19 cellular contexts compared by ENCODE assay signal in genomic region chr10:84427903-84428650, GRCh38.
DNase-seq lines count a peak whose midpoint lies in the region; ATAC-seq and TF ChIP-seq lines count a peak whose summit lies in the region.
"Had no signal": no experiment of that assay in that cellular context is flagged by ENCODE, and none has a peak within 500 bp of the region (broad histone marks: within the 10 kb centered on the region; RNA-seq: fewer than 3 reads in every experiment).

No MANE protein-coding gene starts in this region.

- H3K27ac ChIP-seq in heart left ventricle (peak overlapping the region in 10 of 12 donors; percentile 10 to 84 (median 35)), stomach (peak overlapping the region in 4 of 5 donors; percentile 6 to 86 (median 60))
- H3K27ac ChIP-seq: A549, C4-2B had no signal

- TF ChIP-seq CTCF in heart left ventricle (IDR thresholded peaks at IDR 0.05) (no peak), stomach (IDR thresholded peaks at IDR 0.05) (no peak), mesothelial cell of epicardium (IDR thresholded peaks at IDR 0.05; ENCODE audit: unreplicated experiment) (no peak)

- ATAC-seq in T-helper 17 cell (no peak), heart left ventricle (peak in 1 of 4 donors; percentile 47)
- ATAC-seq: A549; activated CD4-positive, CD25-positive, alpha-beta regulatory T cell treated with anti-CD3 and anti-CD28 coated beads, Interleukin-2, amount 50 U/mL, for 24 hours; activated CD8-positive, alpha-beta memory T cell treated with anti-CD3 and anti-CD28 coated beads, Interleukin-2, amount 10 ng/mL, durations not matched to agents 7 days and 5 days; gastroesophageal sphincter had no signal

- TF ChIP-seq EP300 in stomach (IDR thresholded peaks at IDR 0.05) = no peak

- TF ChIP-seq POLR2A in heart left ventricle (IDR thresholded peaks at IDR 0.05) (no peak), stomach (IDR thresholded peaks at IDR 0.05) (no peak)

- H3K27ac Mint-ChIP-seq in activated naive CD8-positive, alpha-beta T cell = peak overlapping the region; percentile 4
- no peak overlapping the region for H3K27ac Mint-ChIP-seq in activated naive CD8-positive, alpha-beta T cell treated with anti-CD3 and anti-CD28 coated beads for 36 hours
- H3K27ac Mint-ChIP-seq in T-helper 17 cell (peak overlapping the region; percentile 49), mesothelial cell of epicardium (no peak overlapping the region)
- H3K27ac Mint-ChIP-seq: activated CD8-positive, alpha-beta memory T cell treated with anti-CD3 and anti-CD28 coated beads, Interleukin-2, amount 10 ng/mL, durations not matched to agents 7 days and 5 days had no signal

- H3K27me3 ChIP-seq in heart left ventricle (no peaks in the 10 kb centered on the region), stomach (no peaks in the 10 kb centered on the region)
- H3K27me3 ChIP-seq: gastroesophageal sphincter, tibial nerve had no signal

- no peak for DNase-seq in activated naive CD8-positive, alpha-beta T cell treated with anti-CD3 and anti-CD28 coated beads for 36 hours
- DNase-seq in T-helper 17 cell = no peak
- DNase-seq in heart left ventricle = peak in 1 of 5 donors; percentile 29
- peak; percentile 34 for DNase-seq in stomach
- DNase-seq in NCI-H82 treated with DMSO at 0.1 percent for 48 hours (lab: John Stamatoyannopoulos, UW; ENCODE audit: unreplicated experiment) = no peak
- DNase-seq in NK-92 (lab: John Stamatoyannopoulos, UW; ENCODE audit: unreplicated experiment) = no peak
- no peak for DNase-seq in mesothelial cell of epicardium (ENCODE audit: low spot score in 2 of 2, unreplicated experiment in 2 of 2)
- DNase-seq: activated CD8-positive, alpha-beta memory T cell treated with anti-CD3 and anti-CD28 coated beads, Interleukin-2, amount 10 ng/mL, durations not matched to agents 7 days and 5 days; activated naive CD4-positive, alpha-beta T cell; KBM-7; NCI-H1105 treated with DMSO at 0.1 percent for 48 hours; NCI-H526 treated with DMSO at 0.1 percent for 48 hours; RPMI8226 had no signal

- intact Hi-C loops in heart left ventricle (cut with DNase I) (loop anchor here in 1 of 10 donors (5.0 kb wide), 1 partner anchor 109 kb away; no protein-coding TSS in a partner anchor), stomach (cut with DNase I; ENCODE audit: low total_unique reads) (no loop called here)

- no peaks in the 10 kb centered on the region for H3K9me3 ChIP-seq in T-helper 17 cell (ENCODE audit: control insufficient read depth, low read length, poor library complexity, severe bottlenecking)
- H3K9me3 ChIP-seq in heart left ventricle = no peaks in the 10 kb centered on the region
- no peaks in the 10 kb centered on the region for H3K9me3 ChIP-seq in stomach
- H3K9me3 ChIP-seq: A549, gastroesophageal sphincter, tibial nerve had no signal

- H3K36me3 Mint-ChIP-seq in activated naive CD8-positive, alpha-beta T cell = peaks cover 18% of the 10 kb centered on the region
- peaks cover 21% of the 10 kb centered on the region for H3K36me3 Mint-ChIP-seq in activated naive CD8-positive, alpha-beta T cell treated with anti-CD3 and anti-CD28 coated beads for 36 hours
- H3K36me3 Mint-ChIP-seq in T-helper 17 cell (ENCODE audit: low read depth) (peaks cover 16% of the 10 kb centered on the region), mesothelial cell of epicardium (peaks cover 21% of the 10 kb centered on the region)

- WGBS in heart left ventricle, 4 donors = 47 to 61% (median 53%) methylated on average over 5 of the region's 5 CpGs
- 30 to 78% (median 70%) methylated on average over 3 to 5 of the region's 5 CpGs for WGBS in stomach, 5 donors

- peak overlapping the region in 7 of 12 donors; percentile 2 to 62 (median 14) for H3K4me3 ChIP-seq in heart left ventricle
- H3K4me3 ChIP-seq in stomach = no peak overlapping the region
- H3K4me3 ChIP-seq: A549, gastroesophageal sphincter had no signal

- H3K4me1 Mint-ChIP-seq in activated naive CD8-positive, alpha-beta T cell (ENCODE audit: low read depth) = peaks cover 58% of the 10 kb centered on the region
- peaks cover 29% of the 10 kb centered on the region for H3K4me1 Mint-ChIP-seq in activated naive CD8-positive, alpha-beta T cell treated with anti-CD3 and anti-CD28 coated beads for 36 hours
- H3K4me1 Mint-ChIP-seq in T-helper 17 cell = peaks cover 44% of the 10 kb centered on the region
- H3K4me1 Mint-ChIP-seq in mesothelial cell of epicardium = peaks cover 9% of the 10 kb centered on the region

- H3K4me3 Mint-ChIP-seq in activated naive CD8-positive, alpha-beta T cell = no peak overlapping the region
- H3K4me3 Mint-ChIP-seq in activated naive CD8-positive, alpha-beta T cell treated with anti-CD3 and anti-CD28 coated beads for 36 hours = no peak overlapping the region
- H3K4me3 Mint-ChIP-seq in T-helper 17 cell = no peak overlapping the region
- H3K4me3 Mint-ChIP-seq in mesothelial cell of epicardium = no peak overlapping the region
- H3K4me3 Mint-ChIP-seq: activated CD8-positive, alpha-beta memory T cell treated with anti-CD3 and anti-CD28 coated beads, Interleukin-2, amount 10 ng/mL, durations not matched to agents 7 days and 5 days had no signal

- H3K36me3 ChIP-seq in heart left ventricle = peaks cover 0 to 19% (median 3%) of the 10 kb centered on the region in 9 donors
- peaks cover 0 to 8% (median 0%) of the 10 kb centered on the region in 4 donors for H3K36me3 ChIP-seq in stomach

- H3K27me3 Mint-ChIP-seq in activated naive CD8-positive, alpha-beta T cell = no peaks in the 10 kb centered on the region
- no peaks in the 10 kb centered on the region for H3K27me3 Mint-ChIP-seq in activated naive CD8-positive, alpha-beta T cell treated with anti-CD3 and anti-CD28 coated beads for 36 hours
- H3K27me3 Mint-ChIP-seq in T-helper 17 cell (no peaks in the 10 kb centered on the region), mesothelial cell of epicardium (ENCODE audit: low read depth) (no peaks in the 10 kb centered on the region)
- H3K27me3 Mint-ChIP-seq: activated CD8-positive, alpha-beta memory T cell treated with anti-CD3 and anti-CD28 coated beads, Interleukin-2, amount 10 ng/mL, durations not matched to agents 7 days and 5 days had no signal

- H3K9me3 Mint-ChIP-seq in activated naive CD8-positive, alpha-beta T cell (ENCODE audit: low read depth) = no peaks in the 10 kb centered on the region
- H3K9me3 Mint-ChIP-seq in activated naive CD8-positive, alpha-beta T cell treated with anti-CD3 and anti-CD28 coated beads for 36 hours = peaks cover under 1% of the 10 kb centered on the region
- peaks cover 7% of the 10 kb centered on the region for H3K9me3 Mint-ChIP-seq in mesothelial cell of epicardium

- H3K4me1 ChIP-seq in heart left ventricle (peaks cover 2 to 84% (median 47%) of the 10 kb centered on the region in 12 donors), stomach (peaks cover 14 to 72% (median 37%) of the 10 kb centered on the region in 4 donors)

Comparison
In these comparisons a context has a peak if more than half of its experiments do, and no peak if none do; other contexts are left out.
1. H3K27ac Mint-ChIP-seq: peak in activated naive CD8-positive, alpha-beta T cell (single experiment) and T-helper 17 cell (single experiment); none in activated naive CD8-positive, alpha-beta T cell treated with anti-CD3 and anti-CD28 coated beads for 36 hours (single experiment) and mesothelial cell of epicardium (single experiment).
2. H3K4me3 ChIP-seq: peak in heart left ventricle (7 of 12); none in stomach (0 of 4).